ENCODE assay signal across 14 cellular contexts in the genomic region with DNA sequence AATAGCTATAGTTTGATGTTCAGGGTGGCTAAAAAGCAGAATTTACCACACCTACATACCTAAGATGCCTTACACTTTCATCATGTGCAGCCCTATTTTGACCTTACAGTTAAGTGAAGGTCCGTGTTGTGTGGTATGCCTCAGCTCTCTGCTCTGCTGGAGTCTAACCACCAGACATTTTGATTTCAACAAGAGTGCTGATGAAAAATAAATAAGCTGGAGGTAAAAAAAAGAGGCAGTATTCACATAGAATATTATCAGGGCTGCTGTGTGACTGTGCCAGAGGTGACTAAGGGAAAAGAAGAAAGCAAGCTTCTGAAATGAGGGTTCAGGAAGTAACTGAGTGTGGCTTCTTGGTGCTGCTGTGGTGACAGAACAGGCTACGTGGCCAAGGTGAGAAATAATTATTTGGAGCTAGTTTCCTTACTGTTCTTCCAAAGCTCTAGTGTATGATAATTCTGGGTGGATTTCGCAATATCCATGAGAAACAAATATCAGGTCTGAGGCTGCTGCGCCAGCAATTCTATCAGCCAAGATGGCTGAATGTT.
DNase-seq lines count a peak whose midpoint lies in the region; ATAC-seq lines count a peak whose summit lies in the region.
"Had no signal": no experiment of that assay in that cellular context is flagged by ENCODE, and none has a peak within 500 bp of the region (broad histone marks: within the 10 kb centered on the region; RNA-seq: fewer than 3 reads in every experiment).

No MANE protein-coding gene starts in this region.

- WGBS in aorta, 2 donors, result 66 to 67% methylated on average over 4 of the region's 4 CpGs

- H3K4me3 Mint-ChIP-seq in immature natural killer cell, result peak overlapping the region in 3 of 5 donors; percentile 1 to 28 (median 14)
- H3K4me3 Mint-ChIP-seq: activated naive CD8-positive, alpha-beta T cell treated with anti-CD3 and anti-CD28 coated beads, Interleukin-2, amount 10 ng/mL, durations not matched to agents 7 days and 5 days; effector memory CD8-positive, alpha-beta T cell had no signal

- H3K36me3 ChIP-seq in adipocyte (ENCODE audit: control insufficient read depth, insufficient read depth, low read length, severe bottlenecking) (no peaks in the 10 kb centered on the region), aorta (ENCODE audit: control insufficient read depth in 1 of 2, insufficient read depth in 2 of 2, low read length in 1 of 2) (no peaks in the 10 kb centered on the region)

- DNase-seq in H4 (ENCODE audit: low spot score) (peak; percentile 82), adipocyte (ENCODE audit: low read depth) (peak; percentile 61), immature natural killer cell (peak in 1 of 3 donors; percentile 1), renal cortical epithelial cell (ENCODE audit: low read depth) (peak; percentile 91), T-helper 1 cell (no peak), aorta (no peak), SKM-1 (lab: John Stamatoyannopoulos, UW; ENCODE audit: unreplicated experiment) (no peak)
- DNase-seq in activated CD4-positive, alpha-beta T cell treated with anti-CD3 and anti-CD28 coated beads for 4 hours, result no peak
- DNase-seq: activated naive CD8-positive, alpha-beta T cell treated with anti-CD3 and anti-CD28 coated beads, Interleukin-2, amount 10 ng/mL, durations not matched to agents 7 days and 5 days; COR-L47; effector memory CD8-positive, alpha-beta T cell; hippocampal formation; T-helper 2 cell had no signal

- H3K9ac ChIP-seq in adipocyte (ENCODE audit: low read length), result peak overlapping the region; percentile 18

- H3K27ac Mint-ChIP-seq in immature natural killer cell, result peak overlapping the region in 2 of 6 donors; percentile 17 to 19
- H3K27ac Mint-ChIP-seq: activated naive CD8-positive, alpha-beta T cell treated with anti-CD3 and anti-CD28 coated beads, Interleukin-2, amount 10 ng/mL, durations not matched to agents 7 days and 5 days; effector memory CD8-positive, alpha-beta T cell had no signal

- no peaks in the 10 kb centered on the region for H3K36me3 Mint-ChIP-seq in immature natural killer cell
- H3K36me3 Mint-ChIP-seq: activated naive CD8-positive, alpha-beta T cell treated with anti-CD3 and anti-CD28 coated beads, Interleukin-2, amount 10 ng/mL, durations not matched to agents 7 days and 5 days had no signal

- ATAC-seq in aorta (ENCODE audit: low FRiP score), result no peak
- ATAC-seq: effector memory CD8-positive, alpha-beta T cell had no signal

- peaks cover 10% of the 10 kb centered on the region for H3K4me1 ChIP-seq in adipocyte (ENCODE audit: control insufficient read depth, insufficient read depth, low read length)
- no peaks in the 10 kb centered on the region for H3K4me1 ChIP-seq in aorta (ENCODE audit: control insufficient read depth in 1 of 2, insufficient read depth in 2 of 2, low read length in 2 of 2)

- H3K9me3 Mint-ChIP-seq in immature natural killer cell, result no peaks in the 10 kb centered on the region
- H3K9me3 Mint-ChIP-seq: activated naive CD8-positive, alpha-beta T cell treated with anti-CD3 and anti-CD28 coated beads, Interleukin-2, amount 10 ng/mL, durations not matched to agents 7 days and 5 days; effector memory CD8-positive, alpha-beta T cell had no signal

- H3K27me3 ChIP-seq in adipocyte (replicated peaks; ENCODE audit: control insufficient read depth, insufficient read depth, low read length), result no peaks in the 10 kb centered on the region
- peaks cover 0 to 2% of the 10 kb centered on the region in 2 donors for H3K27me3 ChIP-seq in aorta (ENCODE audit: control insufficient read depth in 1 of 2, insufficient read depth in 2 of 2, low read length in 1 of 2)

- H3K9me3 ChIP-seq in adipocyte (ENCODE audit: control insufficient read depth, low read length) (no peaks in the 10 kb centered on the region), aorta (ENCODE audit: control insufficient read depth, low read length) (no peaks in the 10 kb centered on the region)

- H3K4me3 ChIP-seq in adipocyte (ENCODE audit: low read length), result peak overlapping the region; percentile 46
- H3K4me3 ChIP-seq in aorta (ENCODE audit: low read length in 2 of 2), result no peak overlapping the region

- H3K4me1 Mint-ChIP-seq in immature natural killer cell, result peaks cover 12 to 13% of the 10 kb centered on the region in 2 donors
- H3K4me1 Mint-ChIP-seq: activated naive CD8-positive, alpha-beta T cell treated with anti-CD3 and anti-CD28 coated beads, Interleukin-2, amount 10 ng/mL, durations not matched to agents 7 days and 5 days had no signal

- H3K27ac ChIP-seq in aorta (ENCODE audit: low read depth in 1 of 2, low read length in 2 of 2), result no peak overlapping the region
- H3K27ac ChIP-seq: HL-60 had no signal

- intact Hi-C loops in aorta (cut with DNase I), result no loop called here

- H3K27me3 Mint-ChIP-seq in immature natural killer cell (ENCODE audit: low read depth in 3 of 3), result peaks cover 3 to 4% (median 4%) of the 10 kb centered on the region in 3 donors

Comparison
In these comparisons a context has a peak if more than half of its experiments do, and no peak if none do; other contexts are left out.
1. DNase-seq: peak in H4 (single experiment), adipocyte (single experiment) and renal cortical epithelial cell (single experiment); none in T-helper 1 cell (0 of 5), aorta (0 of 2), activated CD4-positive, alpha-beta T cell treated with anti-CD3 and anti-CD28 coated beads for 4 hours (0 of 2) and SKM-1 (single experiment).